Comparison of ENCODE assay signal across 18 cellular contexts in the genomic region with DNA sequence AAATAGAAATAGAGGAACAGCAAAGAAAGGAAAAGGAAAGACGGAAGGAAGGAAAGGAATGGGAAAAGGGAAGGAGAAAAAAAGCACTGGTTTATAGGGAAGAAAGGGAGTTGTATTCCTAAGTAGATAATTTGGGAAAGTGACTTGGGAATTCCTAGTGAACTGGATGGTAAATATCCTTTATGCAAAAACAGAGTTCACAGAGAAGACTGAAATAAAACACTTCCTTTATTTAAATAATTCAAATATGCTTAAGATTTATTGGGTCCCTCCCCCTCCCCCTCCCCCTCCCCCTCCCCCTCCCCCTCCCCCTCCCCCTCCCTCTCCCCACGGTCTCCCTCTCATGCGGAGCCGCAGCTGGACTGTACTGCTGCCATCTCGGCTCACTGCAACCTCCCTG.
DNase-seq lines count a peak whose midpoint lies in the region; ATAC-seq lines count a peak whose summit lies in the region.
"Had no signal": no experiment of that assay in that cellular context is flagged by ENCODE, and none has a peak within 500 bp of the region (broad histone marks: within the 10 kb centered on the region; RNA-seq: fewer than 3 reads in every experiment).

No MANE protein-coding gene starts in this region.

- H3K27ac Mint-ChIP-seq in stimulated activated naive CD8-positive, alpha-beta T cell treated with anti-CD3 and anti-CD28 coated beads, Interleukin-15, Interleukin-2, amounts not matched to agents 100 ng/mL and 50 ng/mL, for 24 hours: peak overlapping the region; percentile 15
- H3K27ac Mint-ChIP-seq in activated naive CD8-positive, alpha-beta T cell treated with anti-CD3 and anti-CD28 coated beads, Interleukin-2, amount 50 U/mL, for 24 hours: peak overlapping the region; percentile 1
- peak overlapping the region in 6 of 9 donors; percentile 36 to 89 (median 44) for H3K27ac Mint-ChIP-seq in naive thymus-derived CD4-positive, alpha-beta T cell
- H3K27ac Mint-ChIP-seq: HFFc6 had no signal

- H3K27me3 Mint-ChIP-seq in stimulated activated naive CD8-positive, alpha-beta T cell treated with anti-CD3 and anti-CD28 coated beads, Interleukin-15, Interleukin-2, amounts not matched to agents 100 ng/mL and 50 ng/mL, for 24 hours: no peaks in the 10 kb centered on the region
- H3K27me3 Mint-ChIP-seq in activated naive CD8-positive, alpha-beta T cell treated with anti-CD3 and anti-CD28 coated beads, Interleukin-2, amount 50 U/mL, for 24 hours: no peaks in the 10 kb centered on the region
- no peaks in the 10 kb centered on the region for H3K27me3 Mint-ChIP-seq in naive thymus-derived CD4-positive, alpha-beta T cell

- no peaks in the 10 kb centered on the region for H3K4me1 ChIP-seq in naive thymus-derived CD4-positive, alpha-beta T cell (ENCODE audit: control insufficient read depth in 2 of 2, insufficient read depth in 2 of 2, low read length in 2 of 2)
- H3K4me1 ChIP-seq: SJSA1 had no signal

- in situ Hi-C loops in KBM-7 (cut with MboI; ENCODE audit: low pct_unique_long_range_greater_than_20kb, low sequenced_read_pairs): no loop called here

- H3K9me3 Mint-ChIP-seq in stimulated activated naive CD8-positive, alpha-beta T cell treated with anti-CD3 and anti-CD28 coated beads, Interleukin-15, Interleukin-2, amounts not matched to agents 100 ng/mL and 50 ng/mL, for 24 hours: no peaks in the 10 kb centered on the region
- no peaks in the 10 kb centered on the region for H3K9me3 Mint-ChIP-seq in activated naive CD8-positive, alpha-beta T cell treated with anti-CD3 and anti-CD28 coated beads, Interleukin-2, amount 50 U/mL, for 24 hours
- peaks cover 0 to 2% (median 0%) of the 10 kb centered on the region in 11 donors for H3K9me3 Mint-ChIP-seq in naive thymus-derived CD4-positive, alpha-beta T cell

- peaks cover 0 to 2% of the 10 kb centered on the region in 2 donors for H3K27me3 ChIP-seq in naive thymus-derived CD4-positive, alpha-beta T cell (ENCODE audit: control insufficient read depth in 2 of 2, insufficient read depth in 2 of 2, low read length in 2 of 2)
- H3K27me3 ChIP-seq: SJSA1 had no signal

- POLR2A ChIA-PET in naive thymus-derived CD4-positive, alpha-beta T cell (lab: Charles Lee): no interaction called here

- peaks cover 0 to 31% (median 5%) of the 10 kb centered on the region in 3 experiments for H3K36me3 ChIP-seq in naive thymus-derived CD4-positive, alpha-beta T cell (ENCODE audit: control insufficient read depth in 2 of 3, insufficient read depth in 3 of 3, low read length in 3 of 3)

- H3K9me3 ChIP-seq in naive thymus-derived CD4-positive, alpha-beta T cell (ENCODE audit: control insufficient read depth in 2 of 3, low read length in 3 of 3): no peaks in the 10 kb centered on the region
- H3K9me3 ChIP-seq: SJSA1 had no signal

- intact Hi-C loops in naive thymus-derived CD4-positive, alpha-beta T cell (cut with micrococcal nuclease): no loop called here

- no peak for DNase-seq in stimulated activated naive CD8-positive, alpha-beta T cell treated with anti-CD3 and anti-CD28 coated beads, Interleukin-15, Interleukin-2, amounts not matched to agents 100 U/mL and 50 U/mL, for 24 hours
- DNase-seq in activated naive CD8-positive, alpha-beta T cell treated with anti-CD3 and anti-CD28 coated beads, Interleukin-2, amount 50 U/mL, for 24 hours: no peak
- DNase-seq in naive thymus-derived CD4-positive, alpha-beta T cell: no peak
- DNase-seq in KBM-7 (no peak), SIG-M5 treated with dmso at 0.1 percent for 504 hours (lab: John Stamatoyannopoulos, UW; ENCODE audit: unreplicated experiment) (no peak)
- DNase-seq: ACHN, COR-L47, HFFc6, NCI-H1092 treated with DMSO at 0.1 percent for 48 hours, NCI-H146, NCI-H2081 treated with DMSO at 0.1 percent for 48 hours, NCI-H446 treated with DMSO at 0.1 percent for 48 hours, NCI-H69 had no signal

- ATAC-seq in stimulated activated naive CD8-positive, alpha-beta T cell treated with anti-CD3 and anti-CD28 coated beads, Interleukin-15, Interleukin-2, amounts not matched to agents 100 U/mL and 50 U/mL, for 24 hours: no peak
- ATAC-seq in activated naive CD8-positive, alpha-beta T cell treated with anti-CD3 and anti-CD28 coated beads, Interleukin-2, amount 50 U/mL, for 24 hours: no peak
- ATAC-seq in naive thymus-derived CD4-positive, alpha-beta T cell: no peak
- no peak for ATAC-seq in GM18907 (IDR thresholded peaks at IDR 0.05; ENCODE audit: unreplicated experiment)
- ATAC-seq: Panc1 had no signal

- no peaks in the 10 kb centered on the region for H3K4me1 Mint-ChIP-seq in stimulated activated naive CD8-positive, alpha-beta T cell treated with anti-CD3 and anti-CD28 coated beads, Interleukin-15, Interleukin-2, amounts not matched to agents 100 ng/mL and 50 ng/mL, for 24 hours (ENCODE audit: low read depth)
- H3K4me1 Mint-ChIP-seq in activated naive CD8-positive, alpha-beta T cell treated with anti-CD3 and anti-CD28 coated beads, Interleukin-2, amount 50 U/mL, for 24 hours: no peaks in the 10 kb centered on the region
- peaks cover 0 to 9% (median 4%) of the 10 kb centered on the region in 7 donors for H3K4me1 Mint-ChIP-seq in naive thymus-derived CD4-positive, alpha-beta T cell

- H3K27ac ChIP-seq in naive thymus-derived CD4-positive, alpha-beta T cell (ENCODE audit: low read depth, low read length): no peak overlapping the region
- H3K27ac ChIP-seq: C4-2B, SJSA1 had no signal

- no peak overlapping the region for H3K4me3 ChIP-seq in naive thymus-derived CD4-positive, alpha-beta T cell (ENCODE audit: low read length)
- H3K4me3 ChIP-seq: SJSA1 had no signal

- CTCF ChIA-PET in naive thymus-derived CD4-positive, alpha-beta T cell (lab: Charles Lee): no interaction called here

- no peak overlapping the region for H3K4me3 Mint-ChIP-seq in stimulated activated naive CD8-positive, alpha-beta T cell treated with anti-CD3 and anti-CD28 coated beads, Interleukin-15, Interleukin-2, amounts not matched to agents 100 ng/mL and 50 ng/mL, for 24 hours
- no peak overlapping the region for H3K4me3 Mint-ChIP-seq in activated naive CD8-positive, alpha-beta T cell treated with anti-CD3 and anti-CD28 coated beads, Interleukin-2, amount 50 U/mL, for 24 hours
- H3K4me3 Mint-ChIP-seq in naive thymus-derived CD4-positive, alpha-beta T cell: peak overlapping the region in 2 of 10 donors; percentile 23 to 35
- H3K4me3 Mint-ChIP-seq: HFFc6 had no signal

- H3K36me3 Mint-ChIP-seq in stimulated activated naive CD8-positive, alpha-beta T cell treated with anti-CD3 and anti-CD28 coated beads, Interleukin-15, Interleukin-2, amounts not matched to agents 100 ng/mL and 50 ng/mL, for 24 hours (ENCODE audit: low read depth): peaks cover 41% of the 10 kb centered on the region
- H3K36me3 Mint-ChIP-seq in activated naive CD8-positive, alpha-beta T cell treated with anti-CD3 and anti-CD28 coated beads, Interleukin-2, amount 50 U/mL, for 24 hours (ENCODE audit: low read depth): peaks cover 26% of the 10 kb centered on the region
- peaks cover 5 to 47% (median 39%) of the 10 kb centered on the region in 5 donors for H3K36me3 Mint-ChIP-seq in naive thymus-derived CD4-positive, alpha-beta T cell
